ENCODE assay signal across 10 cellular contexts in genomic region chr14:54343276-54344121, GRCh38. TPM values are rescaled to one million over a fixed set of nuclear protein-coding genes. Genes with fewer than 3 reads are reported as not detected.
A peak's percentile ranks its signal among the peaks of the same experiment; 100 is the strongest.
DNase-seq lines count a peak whose midpoint lies in the region; ATAC-seq and TF ChIP-seq lines count a peak whose summit lies in the region.
"Had no signal": no experiment of that assay in that cellular context is flagged by ENCODE, and none has a peak within 500 bp of the region (broad histone marks: within the 10 kb centered on the region; RNA-seq: fewer than 3 reads in every experiment).

No MANE protein-coding gene starts in this region.

- TF ChIP-seq CTCF in left ventricle myocardium inferior (IDR thresholded peaks at IDR 0.05; ENCODE audit: borderline replicate concordance) = no peak
- TF ChIP-seq CTCF in testis (IDR thresholded peaks at IDR 0.05) = no peak
- TF ChIP-seq CTCF in esophagus squamous epithelium (IDR thresholded peaks at IDR 0.05) = no peak

- 70 to 74% methylated on average over 18 of the region's 18 CpGs for WGBS in testis, 2 donors
- WGBS in esophagus squamous epithelium, 2 donors = 64 to 68% methylated on average over 18 of the region's 18 CpGs

- H3K9me3 ChIP-seq in left ventricle myocardium inferior (replicated peaks) (no peaks in the 10 kb centered on the region), testis (no peaks in the 10 kb centered on the region), esophagus squamous epithelium (no peaks in the 10 kb centered on the region)

- H3K27ac ChIP-seq in left ventricle myocardium inferior (replicated peaks) = peak overlapping the region; percentile 11
- H3K27ac ChIP-seq in testis = no peak overlapping the region
- no peak overlapping the region for H3K27ac ChIP-seq in esophagus squamous epithelium

- ATAC-seq in Right ventricle myocardium superior (ENCODE audit: poor library complexity) = peak; percentile 60
- ATAC-seq: GM12878 had no signal

- H3K4me1 ChIP-seq in left ventricle myocardium inferior (peaks cover 7% of the 10 kb centered on the region), testis (no peaks in the 10 kb centered on the region), esophagus squamous epithelium (no peaks in the 10 kb centered on the region)

- DNase-seq in Right ventricle myocardium superior (no peak), cardiac septum (ENCODE audit: low spot score) (no peak), NCI-H774 (lab: John Stamatoyannopoulos, UW) (peak; percentile 80), left ventricle myocardium inferior (no peak), testis (no peak), esophagus squamous epithelium (lab: John Stamatoyannopoulos, UW) (no peak), HK-2 (ENCODE audit: unreplicated experiment) (no peak), occipital lobe (lab: John Stamatoyannopoulos, UW) (no peak)
- DNase-seq: mammary epithelial cell had no signal

- TF ChIP-seq POLR2A in testis (IDR thresholded peaks at IDR 0.05) = no peak
- no peak for TF ChIP-seq POLR2A in esophagus squamous epithelium (IDR thresholded peaks at IDR 0.05)

- no peaks in the 10 kb centered on the region for H3K27me3 ChIP-seq in left ventricle myocardium inferior (ENCODE audit: low read depth)
- no peaks in the 10 kb centered on the region for H3K27me3 ChIP-seq in testis
- peaks cover 0 to 9% (median 0%) of the 10 kb centered on the region in 4 donors for H3K27me3 ChIP-seq in esophagus squamous epithelium

- H3K4me3 ChIP-seq in left ventricle myocardium inferior (no peak overlapping the region), testis (no peak overlapping the region), esophagus squamous epithelium (no peak overlapping the region)
- H3K4me3 ChIP-seq: GM12878 had no signal

- H3K36me3 ChIP-seq in left ventricle myocardium inferior = no peaks in the 10 kb centered on the region
- H3K36me3 ChIP-seq in testis (ENCODE audit: low read depth, missing control alignments) = no peaks in the 10 kb centered on the region
- no peaks in the 10 kb centered on the region for H3K36me3 ChIP-seq in esophagus squamous epithelium

- intact Hi-C loops in Right ventricle myocardium superior (cut with DNase I) (loop anchor here (10.0 kb wide), 1 partner anchor 1049 kb away; no protein-coding TSS in a partner anchor), cardiac septum (cut with DNase I) (loop anchor here (10.0 kb wide), 1 partner anchor 389 kb away; the partner anchor contains the start of gene BMP4), left ventricle myocardium inferior (cut with micrococcal nuclease) (loop anchor here (10.0 kb wide), 1 partner anchor 1049 kb away; no protein-coding TSS in a partner anchor), testis (cut with DNase I; ENCODE audit: low total_unique reads) (loop anchor here (10.0 kb wide), 1 partner anchor 799 kb away; no protein-coding TSS in a partner anchor), esophagus squamous epithelium (cut with DNase I) (no loop called here)

RNA-seq across cellular contexts. Expression of gene CDKN3, which starts 53.3 kb away (rescaled TPM):
- total RNA-seq in Right ventricle myocardium superior = 5.2 TPM
- total RNA-seq in cardiac septum = 4.7 TPM
- 4.3 TPM for total RNA-seq in left ventricle myocardium inferior
- total RNA-seq in testis = 100 to 1,000 TPM in 1 of 2 donors, 10 to 100 TPM in 1; 99.0 to 160 TPM
- polyA plus RNA-seq in testis (ENCODE audit: insufficient read depth, low read depth, low replicate concordance) = 398 TPM
- 10 to 100 TPM in 2 of 4 donors, 1 to 10 TPM in 2; 7.4 to 25.4 (median 15.6) TPM for total RNA-seq in esophagus squamous epithelium
- 4.1 TPM for total RNA-seq in occipital lobe
